ENCODE assay signal across 8 cellular contexts in genomic region chr1:78145105-78145580, GRCh38.
DNase-seq lines count a peak whose midpoint lies in the region; ATAC-seq, FAIRE-seq and TF ChIP-seq lines count a peak whose summit lies in the region.

No MANE protein-coding gene starts in this region.

- H3K4me3 Mint-ChIP-seq in activated CD8-positive, alpha-beta T cell treated with anti-CD3 and anti-CD28 coated beads, Interleukin-2, amount 10 ng/mL, durations not matched to agents 7 days and 5 days = no peak overlapping the region

- peak; percentile 26 to 78 (median 73) for TF ChIP-seq CTCF in pancreas (IDR thresholded peaks at IDR 0.05)

- DNase-seq in EL (peak; percentile 74), NCI-H526 (lab: John Stamatoyannopoulos, UW) (peak; percentile 30 to 75), germinal center (ENCODE audit: low spot score) (peak; percentile 33), pancreas (peak in 4 of 6 donors; percentile 26 to 53 (median 40)), NCI-H1436 (lab: John Stamatoyannopoulos, UW) (no peak)
- DNase-seq in activated CD8-positive, alpha-beta T cell treated with anti-CD3 and anti-CD28 coated beads, Interleukin-2, amount 10 ng/mL, durations not matched to agents 7 days and 5 days = peak; percentile 53

- peaks cover 0 to 12% (median 6%) of the 10 kb centered on the region in 3 donors for H3K4me1 ChIP-seq in pancreas

- H3K36me3 Mint-ChIP-seq in activated CD8-positive, alpha-beta T cell treated with anti-CD3 and anti-CD28 coated beads, Interleukin-2, amount 10 ng/mL, durations not matched to agents 7 days and 5 days (ENCODE audit: low read depth) = no peaks in the 10 kb centered on the region

- CTCF ChIA-PET in activated CD8-positive, alpha-beta T cell treated with anti-CD3 and anti-CD28 coated beads, Interleukin-2, amount 10 ng/mL, durations not matched to agents 7 days and 5 days (lab: Charles Lee) = interaction anchor here (0.7 to 4.7 kb wide), 12 partner anchors 11 to 560 kb away, joined by 3 to 33 read pairs (median 4); no protein-coding TSS in a partner anchor

- peaks cover 17% of the 10 kb centered on the region for H3K4me1 Mint-ChIP-seq in activated CD8-positive, alpha-beta T cell treated with anti-CD3 and anti-CD28 coated beads, Interleukin-2, amount 10 ng/mL, durations not matched to agents 7 days and 5 days (ENCODE audit: low read depth)

- intact Hi-C loops in pancreas (cut with DNase I) = loop anchor here in 1 of 3 donors (10.0 kb wide), 2 partner anchors 460 to 540 kb away; no protein-coding TSS in a partner anchor

- H3K27me3 ChIP-seq in pancreas = no peaks in the 10 kb centered on the region

- H3K27me3 Mint-ChIP-seq in activated CD8-positive, alpha-beta T cell treated with anti-CD3 and anti-CD28 coated beads, Interleukin-2, amount 10 ng/mL, durations not matched to agents 7 days and 5 days (ENCODE audit: low read depth) = peaks cover 15% of the 10 kb centered on the region

- no peaks in the 10 kb centered on the region for H3K36me3 ChIP-seq in pancreas

- no peak overlapping the region for H3K27ac Mint-ChIP-seq in activated CD8-positive, alpha-beta T cell treated with anti-CD3 and anti-CD28 coated beads, Interleukin-2, amount 10 ng/mL, durations not matched to agents 7 days and 5 days

- WGBS in pancreas, 2 donors = 0 to 6% methylated on average over 2 of the region's 2 CpGs

- H3K9me3 ChIP-seq in pancreas = no peaks in the 10 kb centered on the region

- no peak overlapping the region for H3K27ac ChIP-seq in pancreas

- peak; percentile 91 for FAIRE-seq in pancreas (lab: Jason Lieb, UNC)

- H3K4me3 ChIP-seq in pancreas = no peak overlapping the region

- POLR2A ChIA-PET in activated CD8-positive, alpha-beta T cell treated with anti-CD3 and anti-CD28 coated beads, Interleukin-2, amount 10 ng/mL, durations not matched to agents 7 days and 5 days (lab: Charles Lee) = no interaction called here

- no peaks in the 10 kb centered on the region for H3K9me3 Mint-ChIP-seq in activated CD8-positive, alpha-beta T cell treated with anti-CD3 and anti-CD28 coated beads, Interleukin-2, amount 10 ng/mL, durations not matched to agents 7 days and 5 days (ENCODE audit: insufficient read depth)

- peak; percentile 75 for ATAC-seq in GM19452 (IDR thresholded peaks at IDR 0.05; ENCODE audit: unreplicated experiment)
- ATAC-seq in HG03378 (IDR thresholded peaks at IDR 0.05; ENCODE audit: unreplicated experiment) = peak; percentile 78
- ATAC-seq in activated CD8-positive, alpha-beta T cell treated with anti-CD3 and anti-CD28 coated beads, Interleukin-2, amount 10 ng/mL, durations not matched to agents 7 days and 5 days = peak; percentile 38
- ATAC-seq in pancreas = peak; percentile 80 to 93 (median 92)

Comparison
In these comparisons a context has a peak if more than half of its experiments do, and no peak if none do; other contexts are left out.
1. ATAC-seq: peak in every context shown above with its lines; median percentile 92 in pancreas; 78 in HG03378; 75 in GM19452; 38 in activated CD8-positive, alpha-beta T cell treated with anti-CD3 and anti-CD28 coated beads, Interleukin-2, amount 10 ng/mL, durations not matched to agents 7 days and 5 days.